1 cellular context compared by ENCODE assay signal in genomic region chr2:64989982-64990614, GRCh38.
TF ChIP-seq lines count a peak whose summit lies in the region.

No MANE protein-coding gene starts in this region.

TF ChIP-seq in GM12878, 131 proteins besides CTCF, POLR2A, EP300 and RAD21 (continued from another document):
- TF ChIP-seq, protein P1, sequence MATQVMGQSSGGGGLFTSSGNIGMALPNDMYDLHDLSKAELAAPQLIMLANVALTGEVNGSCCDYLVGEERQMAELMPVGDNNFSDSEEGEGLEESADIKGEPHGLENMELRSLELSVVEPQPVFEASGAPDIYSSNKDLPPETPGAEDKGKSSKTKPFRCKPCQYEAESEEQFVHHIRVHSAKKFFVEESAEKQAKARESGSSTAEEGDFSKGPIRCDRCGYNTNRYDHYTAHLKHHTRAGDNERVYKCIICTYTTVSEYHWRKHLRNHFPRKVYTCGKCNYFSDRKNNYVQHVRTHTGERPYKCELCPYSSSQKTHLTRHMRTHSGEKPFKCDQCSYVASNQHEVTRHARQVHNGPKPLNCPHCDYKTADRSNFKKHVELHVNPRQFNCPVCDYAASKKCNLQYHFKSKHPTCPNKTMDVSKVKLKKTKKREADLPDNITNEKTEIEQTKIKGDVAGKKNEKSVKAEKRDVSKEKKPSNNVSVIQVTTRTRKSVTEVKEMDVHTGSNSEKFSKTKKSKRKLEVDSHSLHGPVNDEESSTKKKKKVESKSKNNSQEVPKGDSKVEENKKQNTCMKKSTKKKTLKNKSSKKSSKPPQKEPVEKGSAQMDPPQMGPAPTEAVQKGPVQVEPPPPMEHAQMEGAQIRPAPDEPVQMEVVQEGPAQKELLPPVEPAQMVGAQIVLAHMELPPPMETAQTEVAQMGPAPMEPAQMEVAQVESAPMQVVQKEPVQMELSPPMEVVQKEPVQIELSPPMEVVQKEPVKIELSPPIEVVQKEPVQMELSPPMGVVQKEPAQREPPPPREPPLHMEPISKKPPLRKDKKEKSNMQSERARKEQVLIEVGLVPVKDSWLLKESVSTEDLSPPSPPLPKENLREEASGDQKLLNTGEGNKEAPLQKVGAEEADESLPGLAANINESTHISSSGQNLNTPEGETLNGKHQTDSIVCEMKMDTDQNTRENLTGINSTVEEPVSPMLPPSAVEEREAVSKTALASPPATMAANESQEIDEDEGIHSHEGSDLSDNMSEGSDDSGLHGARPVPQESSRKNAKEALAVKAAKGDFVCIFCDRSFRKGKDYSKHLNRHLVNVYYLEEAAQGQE (IDR thresholded peaks at IDR 0.05; ENCODE audit: low read depth, low read length), result no peak
- TF ChIP-seq NR2C2 (IDR thresholded peaks at IDR 0.05; ENCODE audit: borderline replicate concordance, control insufficient read depth, insufficient read length, low read depth) (no peak), MTA3 (IDR thresholded peaks at IDR 0.05; ENCODE audit: borderline replicate concordance, low read length) (no peak), FOXM1 (IDR thresholded peaks at IDR 0.05; ENCODE audit: low read depth, low read length) (no peak), ZNF384 (IDR thresholded peaks at IDR 0.05; ENCODE audit: borderline replicate concordance, low read depth, low read length) (no peak), DPF2 (IDR thresholded peaks at IDR 0.05) (no peak), EZH2 (IDR thresholded peaks at IDR 0.05; ENCODE audit: borderline replicate concordance, control insufficient read depth, low read depth, low read length) (no peak), FOS (IDR thresholded peaks at IDR 0.05; ENCODE audit: borderline replicate concordance, extremely low read depth, insufficient read length) (no peak), RCOR1 (conservative IDR thresholded peaks at IDR 0.05; ENCODE audit: low read depth, low read length) (no peak)
